Comparison of ENCODE assay signal across 11 cellular contexts in the genomic region with DNA sequence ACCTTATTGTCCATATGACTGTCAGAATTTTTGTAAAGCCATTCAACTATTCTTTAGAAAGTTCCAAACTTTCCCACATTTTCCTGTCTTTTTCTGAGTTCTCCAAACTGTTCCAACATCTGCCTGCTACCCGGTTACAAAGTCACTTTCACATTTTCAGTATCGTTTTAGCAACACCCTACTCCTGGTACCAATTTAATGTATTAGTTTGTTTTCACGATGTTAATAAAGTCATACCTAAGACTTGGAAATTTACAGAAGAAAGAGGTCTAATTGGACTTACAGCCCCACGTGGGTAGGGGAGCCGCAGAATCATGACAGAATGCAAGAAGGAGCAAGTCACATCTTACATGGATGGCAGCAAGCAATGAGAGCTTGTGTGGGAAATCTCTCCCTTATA.
"Had no signal": no experiment of that assay in that cellular context is flagged by ENCODE, and none has a peak within 500 bp of the region (broad histone marks: within the 10 kb centered on the region; RNA-seq: fewer than 3 reads in every experiment).

No MANE protein-coding gene starts in this region.

- H3K27ac Mint-ChIP-seq: GM23338, H9, HFFc6 had no signal

- H3K4me2 ChIP-seq: GM23338 had no signal

- H3K9ac ChIP-seq: GM23248 had no signal

- ATAC-seq: GM23338, HCT116 had no signal

- H3K4me3 Mint-ChIP-seq: GM23338, H9, HFFc6 had no signal

- H2AFZ ChIP-seq: GM23248, GM23338 had no signal

- H3K4me3 ChIP-seq: GM23248, GM23338, HAP-1 had no signal

- H3K27ac ChIP-seq: GM23248 had no signal

- H3K36me3 ChIP-seq: HAP-1 had no signal

- H3K4me1 Mint-ChIP-seq: H9 had no signal

- H3K9me3 ChIP-seq: HAP-1 had no signal

- DNase-seq: GM23248, GOT3, H7, H9, HCEC 1CT, HFFc6 had no signal

- H3K4me1 ChIP-seq: HAP-1 had no signal

- FAIRE-seq: H1, H54 had no signal
